ENCODE assay signal across 16 cellular contexts in genomic region chr13:111166882-111167281, GRCh38. TPM values are rescaled to one million over a fixed set of nuclear protein-coding genes. Genes with fewer than 3 reads are reported as not detected.
A peak's percentile ranks its signal among the peaks of the same experiment; 100 is the strongest.
DNase-seq lines count a peak whose midpoint lies in the region; ATAC-seq and TF ChIP-seq lines count a peak whose summit lies in the region.
"Had no signal": no experiment of that assay in that cellular context is flagged by ENCODE, and none has a peak within 500 bp of the region (broad histone marks: within the 10 kb centered on the region; RNA-seq: fewer than 3 reads in every experiment).

No MANE protein-coding gene starts in this region.

- ATAC-seq in CD8-positive, alpha-beta T cell = peak; percentile 84
- ATAC-seq in GM21786 (IDR thresholded peaks at IDR 0.05; ENCODE audit: unreplicated experiment) = peak; percentile 32
- ATAC-seq in naive B cell (ENCODE audit: low read depth in 2 of 2) = peak; percentile 92 to 93
- ATAC-seq in GM21360 (IDR thresholded peaks at IDR 0.05; ENCODE audit: unreplicated experiment) = no peak
- ATAC-seq: left ventricle myocardium superior had no signal

- peaks cover 78% of the 10 kb centered on the region for H3K4me1 Mint-ChIP-seq in CD8-positive, alpha-beta T cell (ENCODE audit: low read depth)
- H3K4me1 Mint-ChIP-seq in activated CD4-positive, alpha-beta memory T cell treated with anti-CD3 and anti-CD28 coated beads, Interleukin-2, amount 10 ng/mL, durations not matched to agents 7 days and 5 days = peaks cover 34% of the 10 kb centered on the region
- peaks cover 74 to 93% (median 84%) of the 10 kb centered on the region in 3 donors for H3K4me1 Mint-ChIP-seq in naive B cell

- no peaks in the 10 kb centered on the region for H3K9me3 Mint-ChIP-seq in CD8-positive, alpha-beta T cell
- peaks cover 4% of the 10 kb centered on the region for H3K9me3 Mint-ChIP-seq in activated CD4-positive, alpha-beta memory T cell treated with anti-CD3 and anti-CD28 coated beads, Interleukin-2, amount 10 ng/mL, durations not matched to agents 7 days and 5 days
- no peaks in the 10 kb centered on the region for H3K9me3 Mint-ChIP-seq in naive B cell

- H3K27ac ChIP-seq in CD8-positive, alpha-beta T cell (ENCODE audit: low read depth, low read length) = no peak overlapping the region
- H3K27ac ChIP-seq in uterus = no peak overlapping the region
- H3K27ac ChIP-seq: PC-9 had no signal

- peaks cover 14% of the 10 kb centered on the region for H3K36me3 ChIP-seq in CD8-positive, alpha-beta T cell (ENCODE audit: insufficient read depth, low read length)
- no peaks in the 10 kb centered on the region for H3K36me3 ChIP-seq in uterus
- H3K36me3 ChIP-seq: pancreas had no signal

- no peaks in the 10 kb centered on the region for H3K27me3 ChIP-seq in CD8-positive, alpha-beta T cell (ENCODE audit: insufficient read depth, low read length)
- no peaks in the 10 kb centered on the region for H3K27me3 ChIP-seq in uterus
- H3K27me3 ChIP-seq: BE2C, pancreas had no signal

- H3K36me3 Mint-ChIP-seq in CD8-positive, alpha-beta T cell = peaks cover 66% of the 10 kb centered on the region
- peaks cover 64% of the 10 kb centered on the region for H3K36me3 Mint-ChIP-seq in activated CD4-positive, alpha-beta memory T cell treated with anti-CD3 and anti-CD28 coated beads, Interleukin-2, amount 10 ng/mL, durations not matched to agents 7 days and 5 days (ENCODE audit: low read depth)
- peaks cover 14 to 16% of the 10 kb centered on the region in 2 donors for H3K36me3 Mint-ChIP-seq in naive B cell

- H3K4me1 ChIP-seq in CD8-positive, alpha-beta T cell (ENCODE audit: insufficient read depth, low read length) = peaks cover 28% of the 10 kb centered on the region
- no peaks in the 10 kb centered on the region for H3K4me1 ChIP-seq in uterus

- CTCF ChIA-PET in CD8-positive, alpha-beta T cell (lab: Charles Lee) = no interaction called here
- CTCF ChIA-PET in activated CD4-positive, alpha-beta memory T cell treated with anti-CD3 and anti-CD28 coated beads, Interleukin-2, amount 10 ng/mL, durations not matched to agents 7 days and 5 days (lab: Charles Lee) = interaction anchor here (0.6 to 1.2 kb wide), 3 partner anchors 9 to 57 kb away, joined by 3 read pairs; no protein-coding TSS in a partner anchor

- intact Hi-C loops in CD8-positive, alpha-beta T cell (cut with DNase I, micrococcal nuclease) = no loop called here
- intact Hi-C loops in uterus (cut with DNase I; ENCODE audit: low total_unique reads) = loop anchor here (10.0 kb wide), 1 partner anchor 48 kb away; no protein-coding TSS in a partner anchor

- H3K27me3 Mint-ChIP-seq in CD8-positive, alpha-beta T cell (ENCODE audit: low read depth) = no peaks in the 10 kb centered on the region
- H3K27me3 Mint-ChIP-seq in activated CD4-positive, alpha-beta memory T cell treated with anti-CD3 and anti-CD28 coated beads, Interleukin-2, amount 10 ng/mL, durations not matched to agents 7 days and 5 days = no peaks in the 10 kb centered on the region
- H3K27me3 Mint-ChIP-seq in naive B cell = no peaks in the 10 kb centered on the region

- no peak for TF ChIP-seq POLR2A in uterus (IDR thresholded peaks at IDR 0.05)

- DNase-seq in CD8-positive, alpha-beta T cell = peak in 1 of 7 experiments; percentile 48
- DNase-seq in activated CD4-positive, alpha-beta memory T cell treated with anti-CD3 and anti-CD28 coated beads, Interleukin-2, amount 10 ng/mL, durations not matched to agents 7 days and 5 days = no peak
- DNase-seq in naive B cell = peak; percentile 59
- DNase-seq in GOT3 (lab: John Stamatoyannopoulos, UW) = no peak
- DNase-seq in NCI-H510A treated with DMSO at 0.1 percent for 48 hours (lab: John Stamatoyannopoulos, UW) = no peak
- no peak for DNase-seq in uterus
- DNase-seq: BE2C; effector CD8-positive, alpha-beta T cell; GF-D8; IMR-90; left ventricle myocardium superior; NCI-H2081 treated with DMSO at 0.1 percent for 48 hours; pancreas had no signal

- POLR2A ChIA-PET in CD8-positive, alpha-beta T cell (lab: Charles Lee) = interaction anchor here (0.5 to 0.8 kb wide), 2 partner anchors 9 to 50 kb away, joined by 3 read pairs; no protein-coding TSS in a partner anchor
- POLR2A ChIA-PET in activated CD4-positive, alpha-beta memory T cell treated with anti-CD3 and anti-CD28 coated beads, Interleukin-2, amount 10 ng/mL, durations not matched to agents 7 days and 5 days (lab: Charles Lee) = interaction anchor here (1.2 kb wide), 1 partner anchor 14 kb away, joined by 3 read pairs; no protein-coding TSS in a partner anchor

- no peaks in the 10 kb centered on the region for H3K9me3 ChIP-seq in CD8-positive, alpha-beta T cell (ENCODE audit: low read length)
- no peaks in the 10 kb centered on the region for H3K9me3 ChIP-seq in uterus
- H3K9me3 ChIP-seq: BE2C, pancreas had no signal

- H3K4me3 ChIP-seq in CD8-positive, alpha-beta T cell (ENCODE audit: low read depth, low read length) = no peak overlapping the region
- H3K4me3 ChIP-seq in uterus = no peak overlapping the region
- H3K4me3 ChIP-seq: pancreas, PC-9 had no signal

- no peak for TF ChIP-seq CTCF in CD8-positive, alpha-beta T cell (IDR thresholded peaks at IDR 0.05)
- TF ChIP-seq CTCF in uterus (IDR thresholded peaks at IDR 0.05) = no peak

- peak overlapping the region; percentile 17 for H3K4me3 Mint-ChIP-seq in CD8-positive, alpha-beta T cell
- no peak overlapping the region for H3K4me3 Mint-ChIP-seq in activated CD4-positive, alpha-beta memory T cell treated with anti-CD3 and anti-CD28 coated beads, Interleukin-2, amount 10 ng/mL, durations not matched to agents 7 days and 5 days
- H3K4me3 Mint-ChIP-seq in naive B cell = peak overlapping the region; percentile 2 to 90 (median 50)

- peak overlapping the region; percentile 84 for H3K27ac Mint-ChIP-seq in CD8-positive, alpha-beta T cell
- H3K27ac Mint-ChIP-seq in activated CD4-positive, alpha-beta memory T cell treated with anti-CD3 and anti-CD28 coated beads, Interleukin-2, amount 10 ng/mL, durations not matched to agents 7 days and 5 days = peak overlapping the region; percentile 50
- peak overlapping the region; percentile 81 to 97 (median 95) for H3K27ac Mint-ChIP-seq in naive B cell

RNA-seq across cellular contexts. Expression of gene ARHGEF7, which starts 51.8 kb away (rescaled TPM):
- 100 to 1,000 TPM; 163 to 178 TPM for total RNA-seq in CD8-positive, alpha-beta T cell
- 10 to 100 TPM; 67.9 to 68.9 TPM for total RNA-seq in activated CD4-positive, alpha-beta memory T cell treated with anti-CD3 and anti-CD28 coated beads, Interleukin-2, amount 10 ng/mL, durations not matched to agents 7 days and 5 days
- 10 to 100 TPM in 5 of 6 donors, 1 to 10 TPM in 1; 9.1 to 26.9 (median 17.5) TPM for polyA plus RNA-seq in naive B cell (ENCODE audit: low read depth in 6 of 6)
- 100 to 1,000 TPM in 3 of 4 donors, 10 to 100 TPM in 1; 42.6 to 152 (median 127) TPM for total RNA-seq in uterus
